In the genomic region with DNA sequence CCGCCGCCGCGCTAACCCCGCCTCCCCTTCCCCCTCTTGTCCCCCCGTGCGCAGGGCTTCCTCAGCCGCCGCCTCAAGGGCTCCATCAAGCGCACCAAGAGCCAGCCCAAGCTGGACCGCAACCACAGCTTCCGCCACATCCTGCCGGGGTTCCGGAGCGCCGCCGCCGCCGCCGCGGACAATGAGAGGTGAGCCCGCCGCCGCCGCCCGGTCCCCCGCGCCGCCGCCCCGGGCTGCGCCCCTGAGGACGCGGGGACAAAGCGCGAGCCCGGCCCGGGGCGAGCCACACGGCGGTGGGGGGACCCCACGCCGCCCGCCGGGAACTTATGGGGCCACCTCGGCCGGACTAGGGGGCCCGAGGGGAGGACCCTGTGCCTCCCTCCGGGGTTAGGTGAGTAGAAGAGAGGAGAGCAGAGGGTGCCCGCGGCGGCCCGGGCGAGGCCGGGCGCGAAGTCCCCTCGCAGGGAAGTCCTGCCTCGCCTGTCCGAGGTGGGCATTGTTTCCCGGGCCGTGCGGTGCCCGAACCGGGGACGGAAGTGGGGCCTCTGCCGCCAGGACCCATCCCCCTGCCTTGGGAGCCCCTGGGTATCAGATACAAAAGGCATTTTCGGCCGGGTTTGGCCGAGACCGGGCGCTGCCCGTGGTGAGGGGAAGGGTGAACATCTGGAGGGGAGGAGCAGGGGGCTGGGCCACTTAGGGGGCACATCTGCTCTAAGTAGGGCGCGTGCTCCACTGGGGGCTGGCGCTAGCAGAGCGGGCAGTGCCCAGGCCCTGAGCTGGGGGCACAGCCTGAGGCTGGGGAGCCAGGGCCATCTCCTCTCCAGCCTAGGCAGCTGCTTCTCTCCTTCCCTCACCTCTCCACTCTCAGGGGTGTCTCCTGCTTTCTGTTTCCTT, we compare ENCODE assay signal across 8 cellular contexts. TPM values are rescaled to one million over a fixed set of nuclear protein-coding genes. Genes with fewer than 3 reads are reported as not detected.
DNase-seq lines count a peak whose midpoint lies in the region; ATAC-seq, FAIRE-seq and TF ChIP-seq lines count a peak whose summit lies in the region.

No MANE protein-coding gene starts in this region.

- no peak overlapping the region for H3K27ac Mint-ChIP-seq in WTC11

- H3K27me3 ChIP-seq in HL-60 (ENCODE audit: insufficient read depth, poor library complexity, severe bottlenecking) = peaks cover 47% of the 10 kb centered on the region
- H3K27me3 ChIP-seq in H1 (replicated peaks in 1 of 4; ENCODE audit: control insufficient read depth in 3 of 4, extremely low read depth in 1 of 4, insufficient read depth in 3 of 4, low read length in 3 of 4) = peaks cover 0 to 5% (median 0%) of the 10 kb centered on the region in 4 experiments; a peak in 4 of 7 replicates
- H3K27me3 ChIP-seq in muscle layer of colon (ENCODE audit: control insufficient read depth in 1 of 2, insufficient read depth in 2 of 2, low read length in 2 of 2) = no peaks in the 10 kb centered on the region

- no peak overlapping the region for H2BK20ac ChIP-seq in H1 (ENCODE audit: low read length)

- H2BK15ac ChIP-seq in H1 (ENCODE audit: low read length) = peak overlapping the region; percentile 88; the same call in 1 of the 2 replicates

- no peak overlapping the region for H4K5ac ChIP-seq in H1 (ENCODE audit: insufficient read length, low read depth, low read length)

- peaks cover 41% of the 10 kb centered on the region for H3K4me1 Mint-ChIP-seq in WTC11

- no peak overlapping the region for H3K56ac ChIP-seq in H1 (replicated peaks; ENCODE audit: insufficient read length, low read depth, low read length)

- TF ChIP-seq RAD21 in H1 (IDR thresholded peaks at IDR 0.05 in 1 of 2, conservative IDR thresholded peaks at IDR 0.05 in 1 of 2; ENCODE audit: low read depth in 2 of 2, low read length in 2 of 2) = no peak

- H2BK12ac ChIP-seq in H1 (ENCODE audit: low read depth, low read length) = no peak overlapping the region

- no peaks in the 10 kb centered on the region for H3K36me3 Mint-ChIP-seq in WTC11

- no peak overlapping the region for H4K91ac ChIP-seq in H1 (replicated peaks; ENCODE audit: insufficient read length, low read length)

- peaks cover 0 to 38% of the 10 kb centered on the region in 2 experiments; a peak in 3 of 4 replicates for H3K79me2 ChIP-seq in H1 (ENCODE audit: control insufficient read depth in 1 of 2, insufficient read depth in 2 of 2, low read length in 2 of 2)

- H4K20me1 ChIP-seq in H1 (replicated peaks in 1 of 2; ENCODE audit: control insufficient read depth in 1 of 2, insufficient read depth in 2 of 2, low read length in 2 of 2) = peaks cover 31 to 34% of the 10 kb centered on the region in 2 experiments

- peak overlapping the region; percentile 32 for H3K4ac ChIP-seq in H1 (replicated peaks; ENCODE audit: insufficient read length, low read depth, low read length)

- ATAC-seq in GM18868 (IDR thresholded peaks at IDR 0.05; ENCODE audit: unreplicated experiment) (peak; percentile 61), WTC11 (peak; percentile 33; the same call in 1 of the 2 replicates)

- H3K14ac ChIP-seq in H1 (ENCODE audit: insufficient read length) = no peak overlapping the region

- H3K4me3 ChIP-seq in HL-60 (replicated peaks; ENCODE audit: insufficient read depth, low read length) = no peak overlapping the region
- H3K4me3 ChIP-seq in H1 (ENCODE audit: extremely low read depth in 1 of 4, insufficient read depth in 2 of 4, low read depth in 3 of 4, low read length in 4 of 4) = peak overlapping the region; percentile 54 to 66 (median 61)
- peak overlapping the region; percentile 24 to 53 for H3K4me3 ChIP-seq in muscle layer of colon (ENCODE audit: low read depth in 1 of 2, low read length in 2 of 2)

- no peak for TF ChIP-seq POLR2A in H1 (IDR thresholded peaks at IDR 0.05; ENCODE audit: control extremely low read depth in 1 of 2, low read depth in 2 of 2, low read length in 2 of 2)

- H3K4me3 Mint-ChIP-seq in WTC11 = peak overlapping the region; percentile 69

- DNase-seq in AML-193 (lab: John Stamatoyannopoulos, UW) (peak; percentile 26 to 43), HL-60 (ENCODE audit: low read depth in 1 of 2, low spot score in 1 of 2) (peak; percentile 27 to 71), WTC11 (ENCODE audit: low spot score) (peak; percentile 66), H1 (ENCODE audit: low read depth in 1 of 2, low spot score in 2 of 2) (peak in 1 of 2 experiments; percentile 68), substantia nigra (lab: John Stamatoyannopoulos, UW) (peak in 12 of 49 donors; percentile 14 to 55 (median 26)), HT-29 (ENCODE audit: low spot score) (no peak)

- H3K23ac ChIP-seq in H1 (ENCODE audit: insufficient read length) = no peak overlapping the region

- H4K8ac ChIP-seq in H1 (ENCODE audit: extremely low read depth, insufficient read depth, low read length) = no peak overlapping the region; the same call in 1 of the 2 replicates

- H3K9ac ChIP-seq in H1 (replicated peaks in 1 of 4; ENCODE audit: extremely low read depth in 1 of 4, low read depth in 3 of 4, low read length in 3 of 4) (no peak overlapping the region; a peak in 2 of 7 replicates), muscle layer of colon (ENCODE audit: low read length) (peak overlapping the region; percentile 8)

- H3K9me3 ChIP-seq in H1 (ENCODE audit: insufficient read depth in 2 of 2, low read depth in 1 of 2, low read length in 1 of 2) (no peaks in the 10 kb centered on the region), muscle layer of colon (ENCODE audit: low read length) (no peaks in the 10 kb centered on the region)

- FAIRE-seq in H1 (lab: Jason Lieb, UNC) = no peak

- H3K23me2 ChIP-seq in H1 (ENCODE audit: low read depth, low read length) = peaks cover 9% of the 10 kb centered on the region; the same call in 1 of the 2 replicates

- 4% methylated on average over 43 of the region's 77 CpGs; no CpG with 5 or more reads in 1 of the 2 experiments for WGBS in H1 (ENCODE audit: extremely low coverage in 1 of 2, insufficient coverage in 1 of 2, insufficient read length in 1 of 2, insufficient replicate concordance in 2 of 2, low coverage in 1 of 2, low lambda C conversion rate in 2 of 2, missing lambda C conversion rate in 1 of 2), 2 experiments

- no peak overlapping the region for H3K18ac ChIP-seq in H1 (ENCODE audit: extremely low read depth, low read length)

- peaks cover 3% of the 10 kb centered on the region; the same call in 1 of the 2 replicates for H3K27me3 Mint-ChIP-seq in WTC11 (ENCODE audit: low read depth)

- H3K4me1 ChIP-seq in H1 (replicated peaks in 1 of 4; ENCODE audit: control insufficient read depth in 3 of 4, insufficient read depth in 4 of 4, low read length in 3 of 4) = peaks cover 7 to 13% (median 12%) of the 10 kb centered on the region in 4 experiments
- peaks cover 20% of the 10 kb centered on the region for H3K4me1 ChIP-seq in muscle layer of colon (ENCODE audit: insufficient read depth, low read length)

- CTCF ChIA-PET in WTC11 (lab: Charles Lee) (interaction anchor here (0.6 to 10.1 kb wide), 23 partner anchors 7 to 236 kb away, joined by 3 to 93 read pairs (median 4); no protein-coding TSS in a partner anchor), H1 (lab: Charles Lee; ENCODE audit: partially characterized antibody) (interaction anchor here (0.6 to 34.8 kb wide), 23 partner anchors 7 to 291 kb away, joined by 3 to 670 read pairs (median 4); no protein-coding TSS in a partner anchor)

- POLR2A ChIA-PET in WTC11 (lab: Charles Lee) (interaction anchor here (0.6 kb wide), 1 partner anchor 15 kb away, joined by 3 read pairs; no protein-coding TSS in a partner anchor), H1 (lab: Charles Lee; ENCODE audit: partially characterized antibody) (interaction anchor here (0.5 to 1.7 kb wide), 5 partner anchors 20 to 155 kb away, joined by 3 to 4 read pairs (median 3); no protein-coding TSS in a partner anchor)

- no peak for TF ChIP-seq EP300 in H1 (IDR thresholded peaks at IDR 0.05; ENCODE audit: borderline replicate concordance in 1 of 2, low read depth in 2 of 2, low read length in 2 of 2)

- H3K79me1 ChIP-seq in H1 (ENCODE audit: low read depth, low read length) = peaks cover 12% of the 10 kb centered on the region

- no peak overlapping the region for H3K27ac ChIP-seq in HL-60 (replicated peaks)
- H3K27ac ChIP-seq in H1 (ENCODE audit: low read depth, low read length) = no peak overlapping the region
- H3K27ac ChIP-seq in muscle layer of colon (ENCODE audit: low read depth, low read length) = peak overlapping the region; percentile 27
- peak overlapping the region; percentile 23 for H3K27ac ChIP-seq in substantia nigra (ENCODE audit: low read depth, low read length, poor library complexity, severe bottlenecking)

- H3K9me3 Mint-ChIP-seq in WTC11 = no peaks in the 10 kb centered on the region

- no peak overlapping the region for H2BK120ac ChIP-seq in H1 (replicated peaks; ENCODE audit: low read depth, low read length)

- H3K4me2 ChIP-seq in H1 (ENCODE audit: insufficient read depth in 1 of 2, low read depth in 2 of 2, low read length in 2 of 2) = peak overlapping the region; percentile 61 to 86

- H2AFZ ChIP-seq in H1 (ENCODE audit: low read length) = no peak overlapping the region

- H2AK5ac ChIP-seq in H1 (ENCODE audit: low read depth, low read length) = no peak overlapping the region; the same call in 1 of the 2 replicates

- H3K36me3 ChIP-seq in H1 (ENCODE audit: control insufficient read depth in 2 of 4, insufficient read depth in 4 of 4, low read length in 3 of 4) = no peaks in the 10 kb centered on the region; a peak in 1 of 8 replicates
- no peaks in the 10 kb centered on the region for H3K36me3 ChIP-seq in muscle layer of colon (ENCODE audit: insufficient read depth, low read length)

- TF ChIP-seq CTCF in HL-60 (IDR thresholded peaks at IDR 0.05; ENCODE audit: insufficient read depth, low read length) = no peak
- TF ChIP-seq CTCF in WTC11 (IDR thresholded peaks at IDR 0.05) = no peak
- TF ChIP-seq CTCF in H1 (IDR thresholded peaks at IDR 0.05; ENCODE audit: control extremely low read depth in 1 of 3, insufficient read depth in 1 of 3, low read depth in 1 of 3, low read length in 3 of 3) = no peak

- H2BK5ac ChIP-seq in H1 (ENCODE audit: low read depth, low read length) = no peak overlapping the region

TF ChIP-seq in WTC11, 78 proteins besides CTCF, POLR2A, EP300 and RAD21 (continues in another document):
- no peak for TF ChIP-seq HMGA2 (CRISPR knock-in tag; IDR thresholded peaks at IDR 0.05)

TF ChIP-seq in H1, 55 proteins besides CTCF, POLR2A, EP300 and RAD21 (continues in another document):
- TF ChIP-seq TEAD4 (IDR thresholded peaks at IDR 0.05; ENCODE audit: low read depth, low read length) (no peak), KDM1A (IDR thresholded peaks at IDR 0.05; ENCODE audit: borderline replicate concordance, low read length) (no peak)

RNA-seq across cellular contexts. Expression of gene DAB2IP, which starts 48.1 kb away (rescaled TPM):
- total RNA-seq in WTC11 (2021) = 35.0 to 52.6 TPM (median 35.7 TPM) in 3 replicates
- total RNA-seq in H1 (2021; fragmentation: NEBNext Ultra II Directional; extraction: Animal tissue kit (Norgen Biotek cat#: 25700)) = 39.5 and 41.4 TPM in 2 replicates
- 19.7 and 28.0 TPM in 2 replicates for polyA plus RNA-seq in H1 (2011; rRNA removed)
- polyA plus RNA-seq in H1 (2011; cell fraction: cytosol; rRNA removed) = 23.7 TPM
- 50.0 TPM for polyA plus RNA-seq in H1 (2011; cell fraction: nucleus; rRNA removed)
- 23.2 to 24.5 TPM (median 23.7 TPM) in 4 replicates for polyA plus RNA-seq in H1 (2012, experiment 1 of 2)
- polyA plus RNA-seq in H1 (2012, experiment 2 of 2) = 20.4 TPM
- polyA plus RNA-seq in H1 (2013, experiment 1 of 2) = 15.8 TPM
- 15.8 TPM for polyA plus RNA-seq in H1 (2013, experiment 2 of 2)
- 38.5 and 60.7 TPM in 2 replicates for polyA minus RNA-seq in H1 (2011; rRNA and poly(A)+ RNA removed)
- polyA minus RNA-seq in H1 (2011; cell fraction: cytosol; rRNA and poly(A)+ RNA removed) = 25.3 TPM
- polyA minus RNA-seq in H1 (2011; cell fraction: nucleus; rRNA and poly(A)+ RNA removed) = 30.7 TPM
- 47.4 and 58.1 TPM in 2 replicates for total RNA-seq in HT-29 (2014; rRNA removed; shearing (Covaris generic))

Comparison
In these comparisons a context has a peak if more than half of its experiments do, and no peak if none do; other contexts are left out.
1. H3K27ac ChIP-seq: peak in muscle layer of colon (single experiment) and substantia nigra (single experiment); none in HL-60 (single experiment) and H1 (single experiment).